28 cellular contexts compared by ENCODE assay signal in the genomic region with DNA sequence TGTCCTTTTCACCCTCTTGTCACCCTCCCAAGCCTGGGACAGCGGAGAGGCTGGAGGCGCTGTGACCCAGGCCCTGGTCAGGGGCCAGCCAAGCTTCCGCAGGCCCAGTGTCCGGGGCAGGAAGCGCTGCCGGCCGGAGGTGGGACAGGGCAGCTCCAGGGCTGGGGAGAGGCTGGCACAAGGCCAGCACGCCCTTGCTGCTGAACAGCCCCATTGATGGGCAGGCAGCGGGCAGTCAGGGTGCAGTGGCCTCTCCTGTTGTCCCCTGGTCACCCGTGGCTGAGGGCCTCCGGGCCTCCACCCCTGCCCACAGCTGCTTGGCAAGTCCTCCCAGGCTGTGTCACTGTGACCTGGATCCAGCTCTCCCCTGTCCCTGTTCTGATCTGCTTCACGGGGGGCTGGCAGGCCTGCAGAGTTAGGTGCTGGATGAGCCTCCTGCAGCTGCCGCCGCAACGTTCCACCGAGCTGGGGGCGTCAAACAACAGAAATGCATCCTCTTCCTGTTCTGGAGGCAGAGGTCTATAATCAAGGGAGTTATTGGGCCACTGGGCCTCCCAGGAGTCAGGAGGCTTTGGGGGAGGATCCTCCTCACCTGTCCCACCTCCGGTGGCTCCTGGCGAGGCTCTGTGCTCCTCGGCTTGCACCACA.
DNase-seq lines count a peak whose midpoint lies in the region; ATAC-seq, FAIRE-seq and TF ChIP-seq lines count a peak whose summit lies in the region.
"Had no signal": no experiment of that assay in that cellular context is flagged by ENCODE, and none has a peak within 500 bp of the region (broad histone marks: within the 10 kb centered on the region; RNA-seq: fewer than 3 reads in every experiment).

No MANE protein-coding gene starts in this region.

- no peaks in the 10 kb centered on the region for H3K36me3 ChIP-seq in BLaER1 treated with 17β-estradiol and CSF1 and Interleukin-3, amounts not matched to agents 10 nM and 100 nM
- H3K36me3 ChIP-seq in K562 (ENCODE audit: control insufficient read depth, insufficient read depth, low read length) (no peaks in the 10 kb centered on the region), osteoblast (ENCODE audit: insufficient read depth, low read length) (no peaks in the 10 kb centered on the region)
- H3K36me3 ChIP-seq: cardiac muscle cell, esophagus squamous epithelium, MG63, thoracic aorta had no signal

- TF ChIP-seq CTCF in K562 (IDR thresholded peaks at IDR 0.05 in 2 of 3, conservative IDR thresholded peaks at IDR 0.05 in 1 of 3; ENCODE audit: insufficient read depth in 2 of 3, low read depth in 1 of 3, low read length in 3 of 3), result no peak
- no peak for TF ChIP-seq CTCF in osteoblast (IDR thresholded peaks at IDR 0.05; ENCODE audit: extremely low read depth, low read depth, low read length)

- ATAC-seq in K562, result no peak
- no peak for ATAC-seq in right cardiac atrium
- ATAC-seq: activated CD8-positive, alpha-beta memory T cell treated with anti-CD3 and anti-CD28 coated beads, Interleukin-2, amount 10 ng/mL, durations not matched to agents 7 days and 5 days; effector memory CD8-positive, alpha-beta T cell; stimulated activated memory B cell treated with anti-CD40 and anti-IgM and Interleukin-4, amounts not matched to agents 10 μg/mL and 1 μg/mL and 100 μg/mL, for 72 hours had no signal

- WGBS in K562 (ENCODE audit: insufficient coverage, low coverage, missing lambda C conversion rate), result under 1% methylated on average over 16 of the region's 20 CpGs
- 60% methylated on average over 20 of the region's 20 CpGs for WGBS in right cardiac atrium

- H3K27me3 ChIP-seq in BLaER1 treated with 17β-estradiol and CSF1 and Interleukin-3, amounts not matched to agents 10 nM and 100 nM, result no peaks in the 10 kb centered on the region
- H3K27me3 ChIP-seq in K562 (ENCODE audit: control insufficient read depth in 2 of 2, insufficient read depth in 2 of 2, low read length in 2 of 2), result peaks cover 5 to 53% of the 10 kb centered on the region in 2 experiments; a peak in 3 of 5 replicates
- no peaks in the 10 kb centered on the region for H3K27me3 ChIP-seq in right cardiac atrium (ENCODE audit: control insufficient read depth, insufficient read depth)
- H3K27me3 ChIP-seq in osteoblast (ENCODE audit: insufficient read depth, low read length), result peaks cover 8% of the 10 kb centered on the region
- H3K27me3 ChIP-seq: cardiac muscle cell, MG63 had no signal

- no peak overlapping the region for H3K4me3 ChIP-seq in BLaER1 treated with 17β-estradiol and CSF1 and Interleukin-3, amounts not matched to agents 10 nM and 100 nM
- H3K4me3 ChIP-seq in K562 (no peak overlapping the region), right cardiac atrium (ENCODE audit: low read length) (no peak overlapping the region), osteoblast (ENCODE audit: insufficient read depth, low read length) (no peak overlapping the region)
- H3K4me3 ChIP-seq: cardiac muscle cell, esophagus squamous epithelium, lung, MG63, PC-9, thoracic aorta had no signal

- no TSS peak for BruUV-seq in K562 (replicated peaks; lab: Mats Ljungman, UMichigan)

- TF ChIP-seq RAD21 in K562 (CRISPR knock-in tag; conservative IDR thresholded peaks at IDR 0.05 in 1 of 2, IDR thresholded peaks at IDR 0.05 in 1 of 2), result no peak

- intact Hi-C loops in K562 (cut with micrococcal nuclease) (no loop called here), right cardiac atrium (cut with DNase I) (no loop called here)

- TF ChIP-seq POLR2A in K562 (conservative IDR thresholded peaks at IDR 0.05), result no peak

- no peaks in the 10 kb centered on the region for H3K9me1 ChIP-seq in K562 (ENCODE audit: control insufficient read depth, insufficient read depth, low read length)

- no peak for TF ChIP-seq EP300 in K562 (IDR thresholded peaks at IDR 0.05; ENCODE audit: low read length)

- DNase-seq in K562 (ENCODE audit: extremely low read depth in 1 of 4, low spot score in 3 of 4), result no peak
- DNase-seq in right cardiac atrium, result peak in 2 of 3 donors; percentile 58 to 65
- DNase-seq in osteoblast (ENCODE audit: insufficient read length, low spot score, missing footprints), result peak; percentile 71
- no peak for DNase-seq in central memory CD4-positive, alpha-beta T cell
- no peak for DNase-seq in stimulated activated CD4-positive, alpha-beta T cell treated with anti-CD3 and anti-CD28 coated beads, Interleukin-12 subunit alpha, Interleukin-12 subunit beta, amount 100 ng/mL, for 4 hours
- no peak for DNase-seq in cortex of kidney (lab: John Stamatoyannopoulos, UW)
- DNase-seq in activated CD8-positive, alpha-beta memory T cell treated with anti-CD3 and anti-CD28 coated beads for 24 hours, result no peak
- DNase-seq: ACHN; activated CD4-positive, alpha-beta T cell treated with anti-CD3 and anti-CD28 coated beads, Interleukin-2, amount 10 ng/mL, durations not matched to agents 24 days and 14 days; activated CD8-positive, alpha-beta memory T cell treated with anti-CD3 and anti-CD28 coated beads, Interleukin-2, amount 10 ng/mL, durations not matched to agents 7 days and 5 days; activated naive CD4-positive, alpha-beta T cell treated with Interleukin-2 at 50 U/mL for 16 hours; effector memory CD8-positive, alpha-beta T cell; esophagus squamous epithelium; GOT3; KBM-7; MG63; NCI-H1436; NCI-H2107; NK-92 treated with Interleukin-12 subunit alpha and Interleukin-12 subunit beta, amount 100 ng/mL, for 24 hours; PC-9; stimulated activated CD4-positive, alpha-beta T cell treated with anti-CD3 and anti-CD28 coated beads, Interleukin-4, amount 100 ng/mL, for 1 hour; T-helper 2 cell had no signal

- in situ Hi-C loops in K562 (cut with MboI), result no loop called here

- peaks cover 4 to 47% (median 29%) of the 10 kb centered on the region in 10 experiments; a peak in 18 of 20 replicates for H3K4me1 ChIP-seq in BLaER1 treated with 17β-estradiol and CSF1 and Interleukin-3, amounts not matched to agents 10 nM and 100 nM
- H3K4me1 ChIP-seq in K562 (replicated peaks in 1 of 2; ENCODE audit: control insufficient read depth in 2 of 2, insufficient read depth in 2 of 2, low read length in 2 of 2), result no peaks in the 10 kb centered on the region
- no peaks in the 10 kb centered on the region for H3K4me1 ChIP-seq in right cardiac atrium (ENCODE audit: control insufficient read depth, insufficient read depth, low read length)
- peaks cover 8% of the 10 kb centered on the region for H3K4me1 ChIP-seq in osteoblast (ENCODE audit: insufficient read depth, low read length)

- POLR2A ChIA-PET in K562 (lab: Yijun Ruan, JAX), result interaction anchor here (0.6 to 0.8 kb wide), 2 partner anchors 203 to 290 kb away, joined by 3 to 6 read pairs; no protein-coding TSS in a partner anchor

- H2AFZ ChIP-seq in K562 (ENCODE audit: low read depth, low read length), result no peak overlapping the region
- no peak overlapping the region for H2AFZ ChIP-seq in osteoblast (ENCODE audit: low read length)
- H2AFZ ChIP-seq: PC-9 had no signal

- 0 out of 22 replicates have a peak overlapping the region, but pooled peaks of 1 of the 11 experiments have one; percentile 6 for H3K27ac ChIP-seq in BLaER1 treated with 17β-estradiol and CSF1 and Interleukin-3, amounts not matched to agents 10 nM and 100 nM
- H3K27ac ChIP-seq in K562 (ENCODE audit: extremely low read depth, low read depth, low read length), result no peak overlapping the region
- no peak overlapping the region for H3K27ac ChIP-seq in right cardiac atrium (ENCODE audit: low read length)
- H3K27ac ChIP-seq in osteoblast (ENCODE audit: low read depth, low read length), result no peak overlapping the region
- H3K27ac ChIP-seq: cardiac muscle cell, esophagus squamous epithelium, PC-9, thoracic aorta had no signal

- H3K4me2 ChIP-seq in BLaER1 treated with 17β-estradiol and CSF1 and Interleukin-3, amounts not matched to agents 10 nM and 100 nM, result peak overlapping the region in 9 of 11 experiments; percentile 12 to 79 (median 56); a peak in 16 of 22 replicates
- H3K4me2 ChIP-seq in K562 (ENCODE audit: insufficient read depth, low read length) (no peak overlapping the region), osteoblast (ENCODE audit: insufficient read depth, low read length) (no peak overlapping the region)
- H3K4me2 ChIP-seq: PC-9 had no signal

- peaks cover 0 to 7% (median 0%) of the 10 kb centered on the region in 11 experiments; a peak in 2 of 22 replicates for H4K20me1 ChIP-seq in BLaER1 treated with 17β-estradiol and CSF1 and Interleukin-3, amounts not matched to agents 10 nM and 100 nM
- peaks cover 16% of the 10 kb centered on the region for H4K20me1 ChIP-seq in K562 (replicated peaks; ENCODE audit: control insufficient read depth, insufficient read depth, low read length)
- H4K20me1 ChIP-seq in osteoblast (ENCODE audit: insufficient read depth, low read length), result peaks cover 4% of the 10 kb centered on the region

- CTCF ChIA-PET in K562 (lab: Yijun Ruan, JAX; ENCODE audit: low intra/inter-chr PET ratio), result no interaction called here

- peak overlapping the region in 4 of 11 experiments; percentile 3 to 39 (median 26); a peak in 3 of 22 replicates for H3K9ac ChIP-seq in BLaER1 treated with 17β-estradiol and CSF1 and Interleukin-3, amounts not matched to agents 10 nM and 100 nM
- H3K9ac ChIP-seq in K562 (ENCODE audit: insufficient read depth in 1 of 2, low read depth in 2 of 2, low read length in 2 of 2), result no peak overlapping the region

- H3K79me2 ChIP-seq in K562 (ENCODE audit: control insufficient read depth, insufficient read depth, low read length), result no peaks in the 10 kb centered on the region
- no peaks in the 10 kb centered on the region for H3K79me2 ChIP-seq in osteoblast (ENCODE audit: insufficient read depth, low read length)

- peaks cover 0 to 3% (median 0%) of the 10 kb centered on the region in 11 experiments; a peak in 2 of 22 replicates for H3K9me3 ChIP-seq in BLaER1 treated with 17β-estradiol and CSF1 and Interleukin-3, amounts not matched to agents 10 nM and 100 nM (replicated peaks in 1 of 11)
- H3K9me3 ChIP-seq in K562 (replicated peaks; ENCODE audit: control insufficient read depth, insufficient read depth, low read depth, low read length), result no peaks in the 10 kb centered on the region
- no peaks in the 10 kb centered on the region for H3K9me3 ChIP-seq in right cardiac atrium (ENCODE audit: control insufficient read depth, low read length)
- no peaks in the 10 kb centered on the region for H3K9me3 ChIP-seq in osteoblast (ENCODE audit: low read depth, low read length)
- H3K9me3 ChIP-seq: esophagus squamous epithelium, MG63, thoracic aorta had no signal

- no peak for FAIRE-seq in K562 (lab: Jason Lieb, UNC)
- FAIRE-seq: frontal cortex had no signal

TF ChIP-seq in K562, 482 proteins besides CTCF, POLR2A, EP300 and RAD21:
- peak; percentile 31; the same call in 1 of the 2 replicates for TF ChIP-seq NFIC (IDR thresholded peaks at IDR 0.05)
- TF ChIP-seq ZNF347 (CRISPR knock-in tag; IDR thresholded peaks at IDR 0.05; ENCODE audit: low read depth), result no peak

Comparison
In these comparisons a context has a peak if more than half of its experiments do, and no peak if none do; other contexts are left out.
1. H3K4me2 ChIP-seq: peak in BLaER1 treated with 17β-estradiol and CSF1 and Interleukin-3, amounts not matched to agents 10 nM and 100 nM (9 of 11); none in K562 (single experiment) and osteoblast (single experiment).
2. DNase-seq: peak in right cardiac atrium (2 of 3) and osteoblast (single experiment); none in K562 (0 of 4), central memory CD4-positive, alpha-beta T cell (single experiment), stimulated activated CD4-positive, alpha-beta T cell treated with anti-CD3 and anti-CD28 coated beads, Interleukin-12 subunit alpha, Interleukin-12 subunit beta, amount 100 ng/mL, for 4 hours (single experiment), cortex of kidney (single experiment) and activated CD8-positive, alpha-beta memory T cell treated with anti-CD3 and anti-CD28 coated beads for 24 hours (single experiment).